In genomic region chrX:74293343-74293946, GRCh38 we compare ENCODE assay signal across 8 cellular contexts. TPM values are rescaled to one million over a fixed set of nuclear protein-coding genes. Genes with fewer than 3 reads are reported as not detected.
DNase-seq lines count a peak whose midpoint lies in the region; ATAC-seq and TF ChIP-seq lines count a peak whose summit lies in the region.

No MANE protein-coding gene starts in this region.

- H3K4me2 ChIP-seq in skeletal muscle satellite cell (ENCODE audit: low read length), result peak overlapping the region; percentile 79

- DNase-seq in COR-L47 (lab: John Stamatoyannopoulos, UW) (peak; percentile 57), HCEC 1CT (peak; percentile 71), NCI-H2171 (lab: John Stamatoyannopoulos, UW) (peak; percentile 43), T47D (ENCODE audit: low read depth in 1 of 2, low spot score in 1 of 2) (peak; percentile 6 to 76), iPS-NIHi11 (ENCODE audit: low spot score) (peak; percentile 71)

- no peak for ATAC-seq in GM21737 (IDR thresholded peaks at IDR 0.05; ENCODE audit: unreplicated experiment)

- in situ Hi-C loops in T47D (cut with HindIII; ENCODE audit: low pct_unique_long_range_greater_than_20kb, low sequenced_read_pairs), result no loop called here

- peak overlapping the region; percentile 94 for H3K27ac ChIP-seq in VCaP

- H3K36me3 ChIP-seq in skeletal muscle satellite cell (ENCODE audit: insufficient read depth, low read length), result peaks cover 3% of the 10 kb centered on the region

- TF ChIP-seq CTCF in VCaP (conservative IDR thresholded peaks at IDR 0.05), result no peak

- peak overlapping the region; percentile 98 for H3K9ac ChIP-seq in skeletal muscle satellite cell (ENCODE audit: low read depth, low read length)

- H3K27me3 ChIP-seq in skeletal muscle satellite cell (ENCODE audit: control insufficient read depth, insufficient read depth, low read length), result peaks cover 7% of the 10 kb centered on the region

- no peaks in the 10 kb centered on the region for H3K9me3 ChIP-seq in skeletal muscle satellite cell (replicated peaks; ENCODE audit: low read length)

- peak overlapping the region; percentile 76 for H3K4me3 ChIP-seq in skeletal muscle satellite cell (ENCODE audit: low read length)

- H3K4me1 ChIP-seq in skeletal muscle satellite cell (ENCODE audit: control insufficient read depth, insufficient read depth, low read length), result no peaks in the 10 kb centered on the region

RNA-seq across cellular contexts. Expression of gene ZCCHC13, which starts 10.5 kb away (rescaled TPM):
- total RNA-seq in skeletal muscle satellite cell (2012; rRNA removed), result not detected in 2 replicates
